Comparison of ENCODE assay signal across 9 cellular contexts in genomic region chr3:130110622-130111169, GRCh38. TPM values are rescaled to one million over a fixed set of nuclear protein-coding genes. Genes with fewer than 3 reads are reported as not detected.
DNase-seq lines count a peak whose midpoint lies in the region; ATAC-seq and TF ChIP-seq lines count a peak whose summit lies in the region.
"Not testable (repeated sequence)": the region's sequence is repeated elsewhere in the genome, so short reads cannot be mapped to it uniquely, and the experiment has no call there.
"Had no signal": no experiment of that assay in that cellular context is flagged by ENCODE, and none has a peak within 500 bp of the region (broad histone marks: within the 10 kb centered on the region; RNA-seq: fewer than 3 reads in every experiment).

No MANE protein-coding gene starts in this region.

- not testable (repeated sequence) for H4K20me1 ChIP-seq in PC-3 (ENCODE audit: low read length)

- peak in 1 of 5 donors; percentile 10 for DNase-seq in CD8-positive, alpha-beta memory T cell
- DNase-seq in PC-3 (peak; percentile 50), activated T-cell treated with anti-CD3 and anti-CD28 coated beads for 48 hours (ENCODE audit: low read depth) (peak; percentile 18), dermis blood vessel endothelial cell (peak; percentile 27)

- BruUV-seq in PC-3 (replicated peaks; lab: Mats Ljungman, UMichigan): TSS peak; percentile 71

- TF ChIP-seq CTCF in PC-3 (conservative IDR thresholded peaks at IDR 0.05; ENCODE audit: low read depth, low read length): not testable (repeated sequence)

- H3K79me2 ChIP-seq in PC-3 (ENCODE audit: low read length): not testable (repeated sequence)

- H3K9me3 Mint-ChIP-seq in CD8-positive, alpha-beta memory T cell; IgD-negative memory B cell: not testable (repeated sequence)

- H3K4me1 ChIP-seq in CD8-positive, alpha-beta memory T cell (ENCODE audit: insufficient read depth, low read length); PC-3 (ENCODE audit: insufficient read depth, low read length); iPS-15b (ENCODE audit: control insufficient read depth, insufficient read depth, low read length); neuron (ENCODE audit: insufficient read depth, low read length): not testable (repeated sequence)
- H3K4me1 ChIP-seq in subcutaneous abdominal adipose tissue (ENCODE audit: control insufficient read depth in 5 of 5, insufficient read depth in 5 of 5, low read length in 5 of 5): peaks cover 0 to 13% (median 12%) of the 10 kb centered on the region in 5 donors

- H3K4me2 ChIP-seq in PC-3 (ENCODE audit: low read length): peak overlapping the region; percentile 83

- intact Hi-C loops in PC-3 (cut with micrococcal nuclease): loop anchor here (10.0 kb wide), 1 partner anchor 784 kb away; the partner anchor contains the start of gene ATP2C1

- not testable (repeated sequence) for H3F3A ChIP-seq in PC-3 (ENCODE audit: low read length, unreplicated experiment)

- H3K9ac ChIP-seq in PC-3 (ENCODE audit: low read length): peak overlapping the region; percentile 95
- not testable (repeated sequence) for H3K9ac ChIP-seq in iPS-15b (ENCODE audit: low read depth, low read length)
- peak overlapping the region in 3 of 5 donors; percentile 25 to 73 (median 62) for H3K9ac ChIP-seq in subcutaneous abdominal adipose tissue (ENCODE audit: low read length in 5 of 5)

- not testable (repeated sequence) for H3K9me3 ChIP-seq in CD8-positive, alpha-beta memory T cell (ENCODE audit: low read length); PC-3 (ENCODE audit: low read length); iPS-15b (ENCODE audit: control insufficient read depth, insufficient read depth, low read length); neuron (ENCODE audit: low read length); subcutaneous abdominal adipose tissue (ENCODE audit: control insufficient read depth in 5 of 5, low read length in 5 of 5)

- not testable (repeated sequence) for H3K27me3 Mint-ChIP-seq in CD8-positive, alpha-beta memory T cell; IgD-negative memory B cell

- H2AFZ ChIP-seq in PC-3 (ENCODE audit: low read length) (peak overlapping the region; percentile 45; the same call in 1 of the 2 replicates), neuron (ENCODE audit: low read depth, low read length) (peak overlapping the region; percentile 81)

- not testable (repeated sequence) for H3K36me3 ChIP-seq in CD8-positive, alpha-beta memory T cell (ENCODE audit: insufficient read depth, low read length); PC-3 (ENCODE audit: low read depth, low read length); iPS-15b (ENCODE audit: control insufficient read depth, insufficient read depth, low read length); neuron (ENCODE audit: insufficient read depth, low read length); subcutaneous abdominal adipose tissue (ENCODE audit: control insufficient read depth in 5 of 5, insufficient read depth in 5 of 5, low read length in 5 of 5)

- H3K36me3 Mint-ChIP-seq in CD8-positive, alpha-beta memory T cell; IgD-negative memory B cell: not testable (repeated sequence)

- H3K27ac ChIP-seq in CD8-positive, alpha-beta memory T cell (ENCODE audit: low read depth, low read length): peak overlapping the region; percentile 64
- H3K27ac ChIP-seq in PC-3 (ENCODE audit: low read length): peak overlapping the region; percentile 86
- H3K27ac ChIP-seq in subcutaneous abdominal adipose tissue (ENCODE audit: low read depth, low read length): peak overlapping the region; percentile 41

- H3K9me2 ChIP-seq in PC-3 (replicated peaks; ENCODE audit: low read length): not testable (repeated sequence)

- H3K4me3 Mint-ChIP-seq in CD8-positive, alpha-beta memory T cell: peak overlapping the region; percentile 97 to 100 (median 98)
- H3K4me3 Mint-ChIP-seq in IgD-negative memory B cell: peak overlapping the region; percentile 96 to 100 (median 99)

- peaks cover 18 to 28% (median 27%) of the 10 kb centered on the region in 3 donors for H3K4me1 Mint-ChIP-seq in CD8-positive, alpha-beta memory T cell
- peaks cover 9 to 13% (median 10%) of the 10 kb centered on the region in 3 donors for H3K4me1 Mint-ChIP-seq in IgD-negative memory B cell

- POLR2A ChIA-PET in CD8-positive, alpha-beta memory T cell (lab: Charles Lee): not testable (repeated sequence)
- POLR2A ChIA-PET in PC-3 (lab: Charles Lee; ENCODE audit: unreplicated experiment): interaction anchor here (0.5 to 0.6 kb wide), 3 partner anchors 121 to 663 kb away, joined by 3 to 10 read pairs (median 5); no protein-coding TSS in a partner anchor

- peak overlapping the region; percentile 19 to 100 (median 88) for H3K27ac Mint-ChIP-seq in CD8-positive, alpha-beta memory T cell
- peak overlapping the region in 2 of 3 donors; percentile 98 to 99 for H3K27ac Mint-ChIP-seq in IgD-negative memory B cell

- H3K4me3 ChIP-seq in CD8-positive, alpha-beta memory T cell (ENCODE audit: low read length): peak overlapping the region; percentile 61
- H3K4me3 ChIP-seq in PC-3 (ENCODE audit: low read length) (peak overlapping the region; percentile 76), iPS-15b (ENCODE audit: low read depth, low read length) (peak overlapping the region; percentile 77), neuron (ENCODE audit: low read length) (peak overlapping the region; percentile 86), subcutaneous abdominal adipose tissue (ENCODE audit: low read depth in 1 of 5, low read length in 5 of 5) (peak overlapping the region; percentile 48 to 75 (median 60))

- H3K27me3 ChIP-seq in CD8-positive, alpha-beta memory T cell (ENCODE audit: insufficient read depth, low read length, poor library complexity, severe bottlenecking); PC-3 (ENCODE audit: low read length); iPS-15b (ENCODE audit: control insufficient read depth, insufficient read depth, low read length); neuron (ENCODE audit: insufficient read depth, low read length); subcutaneous abdominal adipose tissue (ENCODE audit: control insufficient read depth in 5 of 5, insufficient read depth in 4 of 5, low read length in 5 of 5): not testable (repeated sequence)

- CTCF ChIA-PET in CD8-positive, alpha-beta memory T cell (lab: Charles Lee); PC-3 (lab: Charles Lee): not testable (repeated sequence)

- not testable (repeated sequence) for ATAC-seq in PC-3

RNA-seq across cellular contexts. Expression of gene ALG1L2, which starts 29.1 kb away (rescaled TPM):
- 1 to 10 TPM in 1 of 2 experiments, not detected in 1; 1.1 TPM for total RNA-seq in CD8-positive, alpha-beta memory T cell
- 0.43 TPM for polyA plus RNA-seq in CD8-positive, alpha-beta memory T cell
- polyA plus RNA-seq in IgD-negative memory B cell: 1.1 TPM
- not detected in 2 replicates for total RNA-seq in PC-3 (2014; rRNA removed)
- not detected in 2 replicates for total RNA-seq in dermis blood vessel endothelial cell
- total RNA-seq: esophagus mucosa had no signal
